ENCODE assay signal across 25 cellular contexts in the genomic region with DNA sequence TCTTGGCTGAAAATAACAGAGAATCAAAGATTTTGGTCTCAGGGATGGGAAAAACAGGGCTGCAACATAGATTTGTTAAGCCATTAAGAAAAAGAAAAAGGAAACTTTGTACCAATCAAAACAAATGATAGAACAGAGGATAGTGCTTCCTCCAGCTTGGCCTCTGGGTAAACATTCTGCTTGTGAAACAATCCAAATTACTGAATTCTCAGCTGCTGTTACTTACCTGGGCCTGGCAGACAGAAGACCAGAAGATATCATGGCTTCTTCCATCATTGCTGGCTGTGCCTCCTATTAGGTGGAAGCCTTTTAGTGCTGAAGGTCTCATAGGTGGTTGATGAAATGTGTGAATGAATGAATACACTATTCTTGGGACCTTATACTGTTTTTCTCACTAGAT. TPM values are rescaled to one million over a fixed set of nuclear protein-coding genes. Genes with fewer than 3 reads are reported as not detected.
DNase-seq lines count a peak whose midpoint lies in the region; ATAC-seq and TF ChIP-seq lines count a peak whose summit lies in the region.
"Had no signal": no experiment of that assay in that cellular context is flagged by ENCODE, and none has a peak within 500 bp of the region (broad histone marks: within the 10 kb centered on the region; RNA-seq: fewer than 3 reads in every experiment).

No MANE protein-coding gene starts in this region.

- no peak for TF ChIP-seq EP300 in esophagus muscularis mucosa (IDR thresholded peaks at IDR 0.05)

- TF ChIP-seq POLR2A in adrenal gland (IDR thresholded peaks at IDR 0.05) = no peak
- TF ChIP-seq POLR2A in esophagus muscularis mucosa (IDR thresholded peaks at IDR 0.05; ENCODE audit: low read depth) = no peak

- ATAC-seq in stimulated activated naive CD8-positive, alpha-beta T cell treated with anti-CD3 and anti-CD28 coated beads, Interleukin-15, Interleukin-2, amounts not matched to agents 100 U/mL and 50 U/mL, for 24 hours = no peak
- no peak for ATAC-seq in GM21381 (IDR thresholded peaks at IDR 0.05; ENCODE audit: unreplicated experiment)
- no peak for ATAC-seq in GM21423 (IDR thresholded peaks at IDR 0.05; ENCODE audit: unreplicated experiment)
- ATAC-seq: natural killer cell, Panc1 had no signal

- no peak for TF ChIP-seq CTCF in adrenal gland (IDR thresholded peaks at IDR 0.05)
- no peak for TF ChIP-seq CTCF in esophagus muscularis mucosa (IDR thresholded peaks at IDR 0.05)
- no peak for TF ChIP-seq CTCF in neural progenitor cell (IDR thresholded peaks at IDR 0.05)
- TF ChIP-seq CTCF in type B pancreatic cell (conservative IDR thresholded peaks at IDR 0.05) = no peak

- H3K4me3 Mint-ChIP-seq in neural progenitor cell (peak overlapping the region; percentile 8), type B pancreatic cell (peak overlapping the region; percentile 41)
- H3K4me3 Mint-ChIP-seq: natural killer cell had no signal

- peaks cover 87% of the 10 kb centered on the region for H4K20me1 ChIP-seq in neural progenitor cell (ENCODE audit: low read depth)

- peak overlapping the region in 3 of 5 donors; percentile 38 to 83 (median 72) for H3K27ac ChIP-seq in adrenal gland
- H3K27ac ChIP-seq in esophagus muscularis mucosa (replicated peaks in 1 of 4) = peak overlapping the region; percentile 64 to 72 (median 66)
- H3K27ac ChIP-seq in neural progenitor cell = no peak overlapping the region
- H3K27ac ChIP-seq: SJSA1 had no signal

- H3K36me3 ChIP-seq in adrenal gland (replicated peaks in 1 of 2) (no peaks in the 10 kb centered on the region), esophagus muscularis mucosa (no peaks in the 10 kb centered on the region), neural progenitor cell (no peaks in the 10 kb centered on the region)
- H3K36me3 ChIP-seq: ovary, right atrium auricular region, SJSA1, stomach had no signal

- DNase-seq in adrenal gland (no peak), esophagus muscularis mucosa (ENCODE audit: extremely low spot score) (no peak), neural progenitor cell (ENCODE audit: low spot score) (no peak), type B pancreatic cell (ENCODE audit: extremely low spot score, unreplicated experiment) (no peak)
- DNase-seq in stimulated activated naive CD8-positive, alpha-beta T cell treated with anti-CD3 and anti-CD28 coated beads, Interleukin-15, Interleukin-2, amounts not matched to agents 100 U/mL and 50 U/mL, for 24 hours = no peak
- DNase-seq: activated CD4-positive, alpha-beta T cell treated with anti-CD3 and anti-CD28 coated beads for 4 hours; activated naive CD4-positive, alpha-beta T cell treated with Interleukin-2 at 50 U/mL for 16 hours; activated T-cell treated with anti-CD3 and anti-CD28 coated beads, Interleukin-2, amount 50 U/mL, for 48 hours; amniotic stem cell; C1 segment of cervical spinal cord; central memory CD4-positive, alpha-beta T cell; HCEC 1CT; Kasumi-1; natural killer cell; NCI-H1694; NCI-H526 treated with DMSO at 0.1 percent for 48 hours; stomach; T-helper 1 cell had no signal

- intact Hi-C loops in adrenal gland (cut with DNase I) = no loop called here
- intact Hi-C loops in esophagus muscularis mucosa (cut with DNase I) = no loop called here

- H3K27me3 ChIP-seq in adrenal gland = no peaks in the 10 kb centered on the region
- H3K27me3 ChIP-seq in esophagus muscularis mucosa = no peaks in the 10 kb centered on the region
- no peaks in the 10 kb centered on the region for H3K27me3 ChIP-seq in neural progenitor cell
- H3K27me3 ChIP-seq: ovary, right atrium auricular region, SJSA1, stomach had no signal

- H3K27me3 Mint-ChIP-seq in neural progenitor cell (ENCODE audit: insufficient read depth, low read depth) = peaks cover 7% of the 10 kb centered on the region
- no peaks in the 10 kb centered on the region for H3K27me3 Mint-ChIP-seq in type B pancreatic cell

- H3K36me3 Mint-ChIP-seq in neural progenitor cell (peaks cover 18% of the 10 kb centered on the region), type B pancreatic cell (peaks cover 4% of the 10 kb centered on the region)
- H3K36me3 Mint-ChIP-seq: natural killer cell had no signal

- H3K4me1 Mint-ChIP-seq in neural progenitor cell = peaks cover 84% of the 10 kb centered on the region
- peaks cover 70% of the 10 kb centered on the region for H3K4me1 Mint-ChIP-seq in type B pancreatic cell (ENCODE audit: unreplicated experiment)
- H3K4me1 Mint-ChIP-seq: natural killer cell had no signal

- H3K9ac ChIP-seq in neural progenitor cell = no peak overlapping the region

- no peak overlapping the region for H2AFZ ChIP-seq in neural progenitor cell (replicated peaks)

- H3K79me2 ChIP-seq in neural progenitor cell (ENCODE audit: low read depth) = peaks cover 98% of the 10 kb centered on the region

- H3F3A ChIP-seq in neural progenitor cell (ENCODE audit: low read depth) = peaks cover 14% of the 10 kb centered on the region

- H3K4me1 ChIP-seq in adrenal gland (replicated peaks in 1 of 2) = peaks cover 40 to 71% of the 10 kb centered on the region in 2 donors
- H3K4me1 ChIP-seq in esophagus muscularis mucosa = peaks cover 49 to 85% (median 72%) of the 10 kb centered on the region in 4 donors
- H3K4me1 ChIP-seq in neural progenitor cell = peaks cover 38% of the 10 kb centered on the region

- no peak overlapping the region for H3K4me3 ChIP-seq in adrenal gland
- H3K4me3 ChIP-seq in esophagus muscularis mucosa = no peak overlapping the region
- H3K4me3 ChIP-seq in neural progenitor cell = no peak overlapping the region
- H3K4me3 ChIP-seq: GM12878, ovary, right atrium auricular region, SJSA1, stomach had no signal

- H3K27ac Mint-ChIP-seq in neural progenitor cell (peak overlapping the region; percentile 95), type B pancreatic cell (peak overlapping the region; percentile 78)
- H3K27ac Mint-ChIP-seq: natural killer cell had no signal

- no peak overlapping the region for H3K4me2 ChIP-seq in neural progenitor cell

- H3K9me3 ChIP-seq in adrenal gland (replicated peaks in 1 of 3) (no peaks in the 10 kb centered on the region), esophagus muscularis mucosa (no peaks in the 10 kb centered on the region), neural progenitor cell (ENCODE audit: low read depth) (no peaks in the 10 kb centered on the region)
- H3K9me3 ChIP-seq: ovary, right atrium auricular region, SJSA1, stomach had no signal

- no peaks in the 10 kb centered on the region for H3K9me3 Mint-ChIP-seq in neural progenitor cell
- no peaks in the 10 kb centered on the region for H3K9me3 Mint-ChIP-seq in type B pancreatic cell
- H3K9me3 Mint-ChIP-seq: natural killer cell had no signal

RNA-seq across cellular contexts. Expression of gene ZNRF3, which starts 22.1 kb away (rescaled TPM):
- total RNA-seq in adrenal gland (10 to 100 TPM; 15.1 to 40.9 (median 23.9) TPM), esophagus muscularis mucosa (10 to 100 TPM; 12.9 to 29.7 (median 21.9) TPM), neural progenitor cell (ENCODE audit: low replicate concordance) (4.1 and 12.0 TPM in 2 replicates), type B pancreatic cell (ENCODE audit: low replicate concordance) (17.9 and 23.1 TPM in 2 replicates)
- 1 to 10 TPM; 3.1 to 8.7 (median 5.1) TPM for polyA plus RNA-seq in adrenal gland
